ENCODE assay signal across 13 cellular contexts in the genomic region with DNA sequence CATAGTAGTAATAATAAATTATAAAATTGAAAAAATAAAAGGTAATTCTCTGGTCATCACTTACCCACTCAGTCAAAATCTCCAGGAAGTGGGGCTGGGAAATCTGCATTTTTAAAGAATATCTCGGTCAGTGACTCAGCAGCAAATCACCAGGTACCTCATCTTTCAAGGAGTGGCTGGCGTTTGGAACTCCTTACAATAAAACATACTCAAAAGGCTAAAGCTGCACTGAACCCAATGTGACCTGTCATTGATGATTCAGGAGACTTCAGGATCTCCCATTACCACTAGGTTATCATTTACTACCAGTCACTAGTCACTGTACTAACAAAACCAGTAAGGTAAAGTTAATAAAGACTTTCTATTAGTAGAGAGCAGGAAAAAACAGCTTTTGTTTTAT. TPM values are rescaled to one million over a fixed set of nuclear protein-coding genes. Genes with fewer than 3 reads are reported as not detected.
DNase-seq lines count a peak whose midpoint lies in the region; ATAC-seq, FAIRE-seq and TF ChIP-seq lines count a peak whose summit lies in the region.
"Had no signal": no experiment of that assay in that cellular context is flagged by ENCODE, and none has a peak within 500 bp of the region (broad histone marks: within the 10 kb centered on the region; RNA-seq: fewer than 3 reads in every experiment).

No MANE protein-coding gene starts in this region.

- CTCF ChIA-PET in Calu3 (lab: Charles Lee): interaction anchor here (0.5 to 0.6 kb wide), 2 partner anchors 20 to 454 kb away, joined by 5 read pairs; no protein-coding TSS in a partner anchor

- H3K23ac ChIP-seq in mesenchymal stem cell (ENCODE audit: low read length in 2 of 2): no peak overlapping the region

- H2AK5ac ChIP-seq in mesenchymal stem cell (ENCODE audit: low read length, severe bottlenecking): no peak overlapping the region

- H3K18ac ChIP-seq in mesenchymal stem cell (ENCODE audit: low read depth in 1 of 2, low read length in 2 of 2): no peak overlapping the region

- no peak overlapping the region for H2BK120ac ChIP-seq in mesenchymal stem cell (ENCODE audit: low read depth, low read length)

- BruUV-seq in Calu3 (replicated peaks; lab: Mats Ljungman, UMichigan): no TSS peak

- H3K27me3 ChIP-seq in mesenchymal stem cell (ENCODE audit: control insufficient read depth in 1 of 2, insufficient read depth in 1 of 2, low read length in 2 of 2): no peaks in the 10 kb centered on the region
- H3K27me3 ChIP-seq: suprapubic skin had no signal

- H3K4me1 ChIP-seq in mesenchymal stem cell (ENCODE audit: control insufficient read depth, insufficient read depth, low read depth, low read length) (peaks cover 20% of the 10 kb centered on the region), kidney (ENCODE audit: control insufficient read depth in 1 of 2, insufficient read depth in 1 of 2, low read depth in 1 of 2, low read length in 2 of 2) (peaks cover 8 to 11% of the 10 kb centered on the region in 2 donors)

- TF ChIP-seq POLR2A in erythroblast (IDR thresholded peaks at IDR 0.05; ENCODE audit: low read length): no peak

- H3K14ac ChIP-seq in mesenchymal stem cell (ENCODE audit: low read length in 2 of 2): no peak overlapping the region

- no peaks in the 10 kb centered on the region for H3K27me3 Mint-ChIP-seq in Calu3 (ENCODE audit: unreplicated experiment)

- no peak overlapping the region for H3K9ac ChIP-seq in mesenchymal stem cell (ENCODE audit: low read length)
- H3K9ac ChIP-seq in kidney (ENCODE audit: low read length in 2 of 2): no peak overlapping the region

- H3K27ac ChIP-seq in angular gyrus (ENCODE audit: low read depth, low read length) (peak overlapping the region; percentile 66), mesenchymal stem cell (ENCODE audit: low read length, poor library complexity, severe bottlenecking) (peak overlapping the region; percentile 22), kidney (ENCODE audit: low read depth in 2 of 2, low read length in 2 of 2) (no peak overlapping the region)
- H3K27ac ChIP-seq: suprapubic skin had no signal

- no peak for ATAC-seq in GM21381 (IDR thresholded peaks at IDR 0.05; ENCODE audit: unreplicated experiment)
- no peak for ATAC-seq in HG03280 (IDR thresholded peaks at IDR 0.05; ENCODE audit: unreplicated experiment)

- H3K4me2 ChIP-seq in mesenchymal stem cell (ENCODE audit: low read length, poor library complexity, severe bottlenecking): no peak overlapping the region

- no peaks in the 10 kb centered on the region for H3K36me3 ChIP-seq in mesenchymal stem cell (ENCODE audit: control insufficient read depth in 1 of 2, insufficient read depth in 2 of 2, low read depth in 1 of 2, low read length in 2 of 2)
- no peaks in the 10 kb centered on the region for H3K36me3 ChIP-seq in kidney (ENCODE audit: control insufficient read depth in 1 of 2, insufficient read depth in 2 of 2, low read length in 2 of 2)
- H3K36me3 ChIP-seq: HAP-1, suprapubic skin had no signal

- no peak overlapping the region for H2BK12ac ChIP-seq in mesenchymal stem cell (ENCODE audit: low read length in 2 of 2)

- no peaks in the 10 kb centered on the region for H3K9me3 Mint-ChIP-seq in Calu3 (ENCODE audit: low read depth, unreplicated experiment)
- H3K9me3 Mint-ChIP-seq: nephron had no signal

- H2AFZ ChIP-seq in mesenchymal stem cell (ENCODE audit: low read depth, low read length): no peak overlapping the region

- no peak overlapping the region for H4K91ac ChIP-seq in mesenchymal stem cell (ENCODE audit: low read length)

- peak overlapping the region; percentile 93 for H3K4me3 Mint-ChIP-seq in Calu3 (ENCODE audit: low read depth, unreplicated experiment)
- H3K4me3 Mint-ChIP-seq: nephron had no signal

- no peak overlapping the region for H3K4me3 ChIP-seq in mesenchymal stem cell (ENCODE audit: insufficient read depth in 1 of 2, low read depth in 1 of 2, low read length in 2 of 2)
- H3K4me3 ChIP-seq in kidney (ENCODE audit: low read length in 2 of 2): no peak overlapping the region
- H3K4me3 ChIP-seq: HAP-1, suprapubic skin had no signal

- H3K36me3 Mint-ChIP-seq in Calu3 (ENCODE audit: insufficient read depth, unreplicated experiment): peaks cover 61% of the 10 kb centered on the region

- H3K27ac Mint-ChIP-seq in Calu3 (ENCODE audit: unreplicated experiment): peak overlapping the region; percentile 90
- H3K27ac Mint-ChIP-seq: nephron had no signal

- H3K79me1 ChIP-seq in mesenchymal stem cell (replicated peaks; ENCODE audit: low read length, poor library complexity, severe bottlenecking): peaks cover 1% of the 10 kb centered on the region

- no peak overlapping the region for H2BK5ac ChIP-seq in mesenchymal stem cell (ENCODE audit: low read depth, low read length, poor library complexity, severe bottlenecking)

- 6% methylated on average over 2 of the region's 2 CpGs for WGBS in mesenchymal stem cell

- intact Hi-C loops in Calu3 (cut with micrococcal nuclease; ENCODE audit: unreplicated experiment) (loop anchor here (5.0 kb wide), 1 partner anchor 68 kb away; no protein-coding TSS in a partner anchor), kidney (cut with DNase I) (no loop called here)

- no peak overlapping the region for H2BK15ac ChIP-seq in mesenchymal stem cell (ENCODE audit: low read depth, poor library complexity, severe bottlenecking)

- H3K4ac ChIP-seq in mesenchymal stem cell (ENCODE audit: low read depth in 1 of 2, low read length in 2 of 2): no peak overlapping the region

- TF ChIP-seq CTCF in Calu3 (IDR thresholded peaks at IDR 0.05; ENCODE audit: unreplicated experiment) (no peak), kidney (IDR thresholded peaks at IDR 0.05; ENCODE audit: borderline replicate concordance, extremely low read depth, insufficient read depth) (no peak)

- peak; percentile 61 for DNase-seq in Calu3
- DNase-seq in HPDE6-E6E7 (ENCODE audit: extremely low spot score): peak; percentile 75
- DNase-seq in mesenchymal stem cell: no peak
- no peak for DNase-seq in erythroblast (lab: John Stamatoyannopoulos, UW)
- no peak for DNase-seq in kidney
- DNase-seq: cerebellar nuclear complex had no signal

- H4K8ac ChIP-seq in mesenchymal stem cell (ENCODE audit: low read length): no peak overlapping the region

- peaks cover 59% of the 10 kb centered on the region for H3K4me1 Mint-ChIP-seq in Calu3 (ENCODE audit: low read depth, unreplicated experiment)

- no peak for FAIRE-seq in kidney (lab: Jason Lieb, UNC)

- no peaks in the 10 kb centered on the region for H3K9me3 ChIP-seq in mesenchymal stem cell (ENCODE audit: control insufficient read depth, low read length)
- H3K9me3 ChIP-seq in kidney (ENCODE audit: control insufficient read depth in 1 of 2, low read length in 2 of 2): no peaks in the 10 kb centered on the region
- H3K9me3 ChIP-seq: HAP-1, suprapubic skin had no signal

RNA-seq across cellular contexts. Expression of gene RFFL, which starts 21.5 kb away (rescaled TPM):
- total RNA-seq in Calu3 (2022): 29.2 and 35.8 TPM in 2 replicates
- polyA plus RNA-seq in mesenchymal stem cell (2013, experiment 1 of 2): 11.5 TPM
- 12.7 TPM for polyA plus RNA-seq in mesenchymal stem cell (2013, experiment 2 of 2)
- total RNA-seq in kidney: 29.0 TPM
- 15.7 TPM for polyA plus RNA-seq in kidney (ENCODE audit: insufficient read depth, low read depth, low replicate concordance)

RNA-seq across cellular contexts. Expression of gene RAD51D, which starts 34.7 kb away (rescaled TPM):
- total RNA-seq in Calu3 (2022): 16.8 and 17.1 TPM in 2 replicates
- 6.5 TPM for polyA plus RNA-seq in mesenchymal stem cell (2013, experiment 1 of 2)
- polyA plus RNA-seq in mesenchymal stem cell (2013, experiment 2 of 2): 6.3 TPM
- 13.8 TPM for total RNA-seq in kidney
- 7.8 TPM for polyA plus RNA-seq in kidney (ENCODE audit: insufficient read depth, low read depth, low replicate concordance)

RNA-seq across cellular contexts. Expression of gene FNDC8, which starts 36.4 kb away (rescaled TPM):
- total RNA-seq in Calu3 (2022): not detected in 2 replicates
- polyA plus RNA-seq in mesenchymal stem cell (2013, experiment 1 of 2): not detected
- polyA plus RNA-seq in mesenchymal stem cell (2013, experiment 2 of 2): not detected
- not detected for total RNA-seq in kidney
- polyA plus RNA-seq in kidney (ENCODE audit: insufficient read depth, low read depth, low replicate concordance): not detected
- total RNA-seq: activated CD8-positive, alpha-beta memory T cell treated with anti-CD3 and anti-CD28 coated beads for 36 hours; suprapubic skin had no signal

RNA-seq across cellular contexts. Expression of gene NLE1, which starts 57.1 kb away (rescaled TPM):
- total RNA-seq in Calu3 (2022) (30.0 and 33.1 TPM in 2 replicates), kidney (11.0 TPM)
- polyA plus RNA-seq in mesenchymal stem cell (2013, experiment 1 of 2): 7.2 TPM
- polyA plus RNA-seq in mesenchymal stem cell (2013, experiment 2 of 2): 7.4 TPM
- 9.6 TPM for polyA plus RNA-seq in kidney (ENCODE audit: insufficient read depth, low read depth, low replicate concordance)

Comparison
In these comparisons a context has a peak if more than half of its experiments do, and no peak if none do; other contexts are left out.
1. DNase-seq: peak in Calu3 (single experiment) and HPDE6-E6E7 (single experiment); none in mesenchymal stem cell (single experiment), erythroblast (0 of 2) and kidney (single experiment).
2. H3K27ac ChIP-seq: peak in angular gyrus (single experiment) and mesenchymal stem cell (single experiment); none in kidney (0 of 2).